16 cellular contexts compared by ENCODE assay signal in genomic region chr1:215878128-215878527, GRCh38.
DNase-seq lines count a peak whose midpoint lies in the region; ATAC-seq and TF ChIP-seq lines count a peak whose summit lies in the region.
"Had no signal": no experiment of that assay in that cellular context is flagged by ENCODE, and none has a peak within 500 bp of the region (broad histone marks: within the 10 kb centered on the region; RNA-seq: fewer than 3 reads in every experiment).

No MANE protein-coding gene starts in this region.

- intact Hi-C loops in spleen (cut with DNase I; ENCODE audit: low total_unique reads) = no loop called here

- WGBS in GM23248 (ENCODE audit: low coverage in 1 of 2, low lambda C conversion rate in 2 of 2, missing lambda C conversion rate in 2 of 2), 2 experiments = 35 to 39% methylated on average over 5 of the region's 5 CpGs
- 44% methylated on average over 5 of the region's 5 CpGs for WGBS in smooth muscle cell (ENCODE audit: low lambda C conversion rate)
- WGBS in spleen, 5 donors = 82 to 88% (median 85%) methylated on average over 5 of the region's 5 CpGs

- H3K36me3 ChIP-seq in GM23248 (ENCODE audit: low read depth) (no peaks in the 10 kb centered on the region), smooth muscle cell (ENCODE audit: low read depth) (no peaks in the 10 kb centered on the region), spleen (no peaks in the 10 kb centered on the region)

- TF ChIP-seq POLR2A in spleen (IDR thresholded peaks at IDR 0.05) = no peak

- H4K20me1 ChIP-seq in GM23248 (ENCODE audit: insufficient read depth) = no peaks in the 10 kb centered on the region
- H4K20me1 ChIP-seq in smooth muscle cell (ENCODE audit: low read depth) = no peaks in the 10 kb centered on the region

- DNase-seq in GM23248 = peak; percentile 50
- peak; percentile 20 for DNase-seq in astrocyte of the spinal cord (ENCODE audit: low read depth, low spot score)
- peak; percentile 34 for DNase-seq in fibroblast of mammary gland (ENCODE audit: low read depth)
- no peak for DNase-seq in smooth muscle cell (lab: John Stamatoyannopoulos, UW; ENCODE audit: unreplicated experiment)
- no peak for DNase-seq in activated T-cell treated with anti-CD3 and anti-CD28 coated beads for 4 hours
- no peak for DNase-seq in spleen
- DNase-seq: DMS153, DND-41, KBM-7, NCI-H1105 treated with DMSO at 0.1 percent for 48 hours, NCI-H2029, NCI-H446, NCI-H524 treated with DMSO at 0.1 percent for 48 hours, NCI-H774, PC-3 had no signal

- H3K27ac ChIP-seq in GM23248 (no peak overlapping the region), smooth muscle cell (ENCODE audit: low read depth) (peak overlapping the region; percentile 17), spleen (no peak overlapping the region)

- no peaks in the 10 kb centered on the region for H3K9me3 ChIP-seq in GM23248 (ENCODE audit: low read depth)
- no peaks in the 10 kb centered on the region for H3K9me3 ChIP-seq in smooth muscle cell (replicated peaks; ENCODE audit: low read depth)
- H3K9me3 ChIP-seq in spleen = peaks cover 0 to 9% (median 0%) of the 10 kb centered on the region in 8 donors

- in situ Hi-C loops in GM23248 (cut with MboI) = no loop called here
- in situ Hi-C loops in astrocyte of the spinal cord (cut with HindIII; ENCODE audit: low sequenced_read_pairs) = no loop called here

- H3K9ac ChIP-seq in GM23248 (no peak overlapping the region), smooth muscle cell (ENCODE audit: low read depth) (no peak overlapping the region)

- no peaks in the 10 kb centered on the region for H3K79me2 ChIP-seq in GM23248 (ENCODE audit: insufficient read depth)
- no peaks in the 10 kb centered on the region for H3K79me2 ChIP-seq in smooth muscle cell (ENCODE audit: low read depth)

- 0 out of 2 replicates have a peak, but pooled peaks cover 3% of the 10 kb centered on the region for H3K27me3 ChIP-seq in GM23248 (replicated peaks; ENCODE audit: insufficient read depth)
- H3K27me3 ChIP-seq in smooth muscle cell (ENCODE audit: low read depth) = no peaks in the 10 kb centered on the region
- H3K27me3 ChIP-seq in spleen (replicated peaks in 1 of 7) = no peaks in the 10 kb centered on the region

- H2AFZ ChIP-seq in GM23248 (no peak overlapping the region), smooth muscle cell (ENCODE audit: low read depth) (no peak overlapping the region)

- H3F3A ChIP-seq in GM23248 (ENCODE audit: insufficient read depth) (no peaks in the 10 kb centered on the region), smooth muscle cell (ENCODE audit: low read depth) (no peaks in the 10 kb centered on the region)

- H3K4me3 ChIP-seq in GM23248 (no peak overlapping the region), astrocyte of the spinal cord (ENCODE audit: low read depth, low read length) (no peak overlapping the region), fibroblast of mammary gland (ENCODE audit: control insufficient read depth, low read depth, low read length) (no peak overlapping the region), smooth muscle cell (no peak overlapping the region), spleen (no peak overlapping the region)

- H3K4me2 ChIP-seq in GM23248 (ENCODE audit: unreplicated experiment) (no peak overlapping the region), smooth muscle cell (peak overlapping the region; percentile 54)

- no peak for ATAC-seq in HG03045 (IDR thresholded peaks at IDR 0.05; ENCODE audit: unreplicated experiment)
- ATAC-seq: PC-3 had no signal

- H3K4me1 ChIP-seq in GM23248 (ENCODE audit: insufficient read depth) = no peaks in the 10 kb centered on the region
- no peaks in the 10 kb centered on the region for H3K4me1 ChIP-seq in smooth muscle cell (ENCODE audit: low read depth)
- H3K4me1 ChIP-seq in spleen = no peaks in the 10 kb centered on the region

- H3K9me2 ChIP-seq in GM23248 (ENCODE audit: insufficient read depth) = no peaks in the 10 kb centered on the region; the same call in 1 of the 2 replicates

- TF ChIP-seq CTCF in astrocyte of the spinal cord (IDR thresholded peaks at IDR 0.05; ENCODE audit: low read depth, low read length) = no peak
- TF ChIP-seq CTCF in fibroblast of mammary gland (conservative IDR thresholded peaks at IDR 0.05; ENCODE audit: control insufficient read depth, insufficient read depth, low read depth, low read length) = no peak
- no peak for TF ChIP-seq CTCF in smooth muscle cell (IDR thresholded peaks at IDR 0.05; ENCODE audit: borderline replicate concordance, insufficient read depth, poor library complexity, severe bottlenecking)
- TF ChIP-seq CTCF in spleen (IDR thresholded peaks at IDR 0.05 in 8 of 11, conservative IDR thresholded peaks at IDR 0.05 in 3 of 11) = no peak

Comparison
In these comparisons a context has a peak if more than half of its experiments do, and no peak if none do; other contexts are left out.
1. DNase-seq: peak in GM23248 (single experiment), astrocyte of the spinal cord (single experiment) and fibroblast of mammary gland (single experiment); none in smooth muscle cell (single experiment), activated T-cell treated with anti-CD3 and anti-CD28 coated beads for 4 hours (single experiment) and spleen (single experiment).